2 cellular contexts compared by ENCODE assay signal in genomic region chr2:112276954-112277353, GRCh38.
TF ChIP-seq lines count a peak whose summit lies in the region.

No MANE protein-coding gene starts in this region.

TF ChIP-seq in HEK293T, 16 proteins besides CTCF, POLR2A, EP300 and RAD21 (continued from another document):
- peak; percentile 42; the same call in 1 of the 2 replicates for TF ChIP-seq PKNOX1 (IDR thresholded peaks at IDR 0.05)
TF ChIP-seq in HEK293T: peak in this region for 1.

TF ChIP-seq in GM12878, 131 proteins besides CTCF, POLR2A, EP300 and RAD21 (continued from another document):
- TF ChIP-seq ZBTB40 (IDR thresholded peaks at IDR 0.05; ENCODE audit: borderline replicate concordance) = no peak
- TF ChIP-seq SIN3A (IDR thresholded peaks at IDR 0.05; ENCODE audit: low read depth, low read length) = no peak
- TF ChIP-seq YY1 (IDR thresholded peaks at IDR 0.05; ENCODE audit: low read depth, low read length) = no peak
- TF ChIP-seq HCFC1 (IDR thresholded peaks at IDR 0.05; ENCODE audit: low read length) = no peak
- TF ChIP-seq USF2 (IDR thresholded peaks at IDR 0.05; ENCODE audit: borderline replicate concordance, low read depth, low read length) = no peak
- no peak for TF ChIP-seq BMI1 (IDR thresholded peaks at IDR 0.05; ENCODE audit: borderline replicate concordance)
- no peak for TF ChIP-seq ZBTB33 (IDR thresholded peaks at IDR 0.05)
- no peak for TF ChIP-seq CREB1 (IDR thresholded peaks at IDR 0.05; ENCODE audit: low read depth)
- no peak for TF ChIP-seq TARDBP (IDR thresholded peaks at IDR 0.05; ENCODE audit: borderline replicate concordance)
- no peak for TF ChIP-seq LARP7 (IDR thresholded peaks at IDR 0.05)
- no peak for TF ChIP-seq CBX5 (IDR thresholded peaks at IDR 0.05; ENCODE audit: low read depth)
- TF ChIP-seq POLR2AphosphoS5 (IDR thresholded peaks at IDR 0.05; ENCODE audit: low read length) = no peak
- TF ChIP-seq MXI1 (IDR thresholded peaks at IDR 0.05; ENCODE audit: low read depth, low read length) = no peak
